In genomic region chr10:74898201-74898976, GRCh38 we compare ENCODE assay signal across 8 cellular contexts.
A peak's percentile ranks its signal among the peaks of the same experiment; 100 is the strongest.
DNase-seq lines count a peak whose midpoint lies in the region; ATAC-seq, FAIRE-seq and TF ChIP-seq lines count a peak whose summit lies in the region.

No MANE protein-coding gene starts in this region.

- H3K9ac ChIP-seq in BLaER1 treated with 17β-estradiol and CSF1 and Interleukin-3, amounts not matched to agents 10 nM and 100 nM = no peak overlapping the region
- peak overlapping the region; percentile 38 for H3K9ac ChIP-seq in GM12878 (ENCODE audit: control insufficient read depth, insufficient read depth, low read length)

- H3K36me3 ChIP-seq in BLaER1 treated with 17β-estradiol and CSF1 and Interleukin-3, amounts not matched to agents 10 nM and 100 nM = peaks cover 0 to 25% (median 10%) of the 10 kb centered on the region in 11 experiments; a peak in 12 of 22 replicates
- H3K36me3 ChIP-seq in GM12878 (ENCODE audit: control insufficient read depth in 2 of 2, insufficient read depth in 2 of 2, low read length in 1 of 2) (no peaks in the 10 kb centered on the region), suprapubic skin (no peaks in the 10 kb centered on the region), WERI-Rb-1 (no peaks in the 10 kb centered on the region)

- peak overlapping the region in 8 of 11 experiments; percentile 1 to 60 (median 18); a peak in 10 of 22 replicates for H3K4me2 ChIP-seq in BLaER1 treated with 17β-estradiol and CSF1 and Interleukin-3, amounts not matched to agents 10 nM and 100 nM
- H3K4me2 ChIP-seq in GM12878 (ENCODE audit: control insufficient read depth, insufficient read depth) = peak overlapping the region; percentile 80

- H3K36me3 Mint-ChIP-seq in glutamatergic neuron (ENCODE audit: unreplicated experiment) = no peaks in the 10 kb centered on the region

- no peaks in the 10 kb centered on the region for H3K27me3 Mint-ChIP-seq in glutamatergic neuron (ENCODE audit: unreplicated experiment)

- SMC1A ChIA-PET in GM12878 (lab: Charles Lee; ENCODE audit: uncharacterized antibody, unreplicated experiment) = interaction anchor here (0.6 to 4.2 kb wide), 28 partner anchors 9 to 641 kb away, joined by 3 to 31 read pairs (median 3); no protein-coding TSS in a partner anchor

- no peak overlapping the region for H3K4me3 Mint-ChIP-seq in glutamatergic neuron (ENCODE audit: unreplicated experiment)

- peak overlapping the region in 1 of 11 experiments; percentile 30; a peak in 1 of 22 replicates for H3K27ac ChIP-seq in BLaER1 treated with 17β-estradiol and CSF1 and Interleukin-3, amounts not matched to agents 10 nM and 100 nM
- H3K27ac ChIP-seq in GM12878 (ENCODE audit: control insufficient read depth, insufficient read depth) = peak overlapping the region; percentile 87
- no peak overlapping the region for H3K27ac ChIP-seq in suprapubic skin
- no peak overlapping the region for H3K27ac ChIP-seq in WERI-Rb-1

- RAD21 ChIA-PET in GM12878 (lab: Charles Lee; ENCODE audit: unreplicated experiment) = interaction anchor here (0.8 to 2.8 kb wide), 16 partner anchors 9 to 123 kb away, joined by 3 to 21 read pairs (median 4); partner anchors contain the start of gene KAT6B

- peak; percentile 57 for FAIRE-seq in GM12878 (lab: Jason Lieb, UNC)

- ATAC-seq in GM19351 (IDR thresholded peaks at IDR 0.05; ENCODE audit: unreplicated experiment) (peak; percentile 67), HG03378 (IDR thresholded peaks at IDR 0.05; ENCODE audit: unreplicated experiment) (peak; percentile 59), GM12878 (peak; percentile 80)

- peaks cover 20% of the 10 kb centered on the region for H3K4me1 Mint-ChIP-seq in glutamatergic neuron (ENCODE audit: low read depth, unreplicated experiment)

- peak; percentile 48 for TF ChIP-seq POLR2A in GM12878 (IDR thresholded peaks at IDR 0.05; ENCODE audit: low read depth, low read length)
- TF ChIP-seq POLR2A in suprapubic skin (IDR thresholded peaks at IDR 0.05) = no peak

- H4K20me1 ChIP-seq in BLaER1 treated with 17β-estradiol and CSF1 and Interleukin-3, amounts not matched to agents 10 nM and 100 nM = peaks cover 0 to 44% (median 5%) of the 10 kb centered on the region in 11 experiments; a peak in 7 of 22 replicates
- no peaks in the 10 kb centered on the region for H4K20me1 ChIP-seq in GM12878 (ENCODE audit: control insufficient read depth, insufficient read depth)

- no peak overlapping the region; the same call in none of the 2 replicates for H2AFZ ChIP-seq in GM12878 (ENCODE audit: control insufficient read depth, low read depth, low read length)

- peaks cover 13 to 20% (median 17%) of the 10 kb centered on the region in 10 experiments; a peak in 17 of 20 replicates for H3K4me1 ChIP-seq in BLaER1 treated with 17β-estradiol and CSF1 and Interleukin-3, amounts not matched to agents 10 nM and 100 nM
- H3K4me1 ChIP-seq in GM12878 (ENCODE audit: control insufficient read depth, insufficient read depth, low read length) (peaks cover 42% of the 10 kb centered on the region), suprapubic skin (peaks cover 21% of the 10 kb centered on the region)

- H3K4me3 ChIP-seq in BLaER1 treated with 17β-estradiol and CSF1 and Interleukin-3, amounts not matched to agents 10 nM and 100 nM = no peak overlapping the region
- H3K4me3 ChIP-seq in GM12878 (no peak overlapping the region; the same call in 1 of the 2 replicates), suprapubic skin (no peak overlapping the region), WERI-Rb-1 (ENCODE audit: low read depth, low read length) (no peak overlapping the region)

- CTCF ChIA-PET in GM12878 (lab: Yijun Ruan, JAX) = interaction anchor here (0.6 to 1.2 kb wide), 10 partner anchors 9 to 433 kb away, joined by 3 to 5 read pairs (median 3); no protein-coding TSS in a partner anchor

- intact Hi-C loops in GM12878 (cut with micrococcal nuclease; ENCODE audit: unreplicated experiment) = loop anchor here (5.0 to 10.0 kb wide), 2 partner anchors 114 to 634 kb away; no protein-coding TSS in a partner anchor

- TF ChIP-seq RAD21 in GM12878 (IDR thresholded peaks at IDR 0.05; ENCODE audit: insufficient read depth, low read depth, low read length) = no peak

- H3K79me2 ChIP-seq in GM12878 (ENCODE audit: control insufficient read depth, insufficient read depth, low read length) = peaks cover 54% of the 10 kb centered on the region

- H3K9me3 Mint-ChIP-seq in glutamatergic neuron (ENCODE audit: unreplicated experiment) = peaks cover 2% of the 10 kb centered on the region

- peaks cover 0 to 8% (median 5%) of the 10 kb centered on the region in 11 experiments; a peak in 9 of 22 replicates for H3K9me3 ChIP-seq in BLaER1 treated with 17β-estradiol and CSF1 and Interleukin-3, amounts not matched to agents 10 nM and 100 nM (replicated peaks in 1 of 11)
- H3K9me3 ChIP-seq in GM12878 (replicated peaks; ENCODE audit: control insufficient read depth, insufficient read depth, low read length) = no peaks in the 10 kb centered on the region; the same call in 1 of the 3 replicates
- no peaks in the 10 kb centered on the region for H3K9me3 ChIP-seq in suprapubic skin
- no peaks in the 10 kb centered on the region for H3K9me3 ChIP-seq in WERI-Rb-1 (ENCODE audit: severe bottlenecking)

- no peaks in the 10 kb centered on the region for H3K27me3 ChIP-seq in BLaER1 treated with 17β-estradiol and CSF1 and Interleukin-3, amounts not matched to agents 10 nM and 100 nM
- H3K27me3 ChIP-seq in GM12878 (replicated peaks in 1 of 2; ENCODE audit: control insufficient read depth in 2 of 2, insufficient read depth in 2 of 2, low read length in 1 of 2) (no peaks in the 10 kb centered on the region), suprapubic skin (no peaks in the 10 kb centered on the region), WERI-Rb-1 (ENCODE audit: insufficient read depth, low read depth, severe bottlenecking) (no peaks in the 10 kb centered on the region)

- H3K27ac Mint-ChIP-seq in glutamatergic neuron (ENCODE audit: unreplicated experiment) = no peak overlapping the region

- TF ChIP-seq EP300 in GM12878 (IDR thresholded peaks at IDR 0.05; ENCODE audit: borderline replicate concordance in 1 of 2, control insufficient read depth in 1 of 2, low read depth in 2 of 2, low read length in 2 of 2) = no peak; a peak in 2 of 4 replicates
- TF ChIP-seq EP300 in suprapubic skin (IDR thresholded peaks at IDR 0.05) = no peak

- DNase-seq in GM12878 (ENCODE audit: low read depth, low spot score) (peak; percentile 67), glutamatergic neuron (no peak), suprapubic skin (ENCODE audit: low spot score in 2 of 2) (no peak), NCI-H1436 (lab: John Stamatoyannopoulos, UW) (no peak), WERI-Rb-1 (no peak)

- BruUV-seq in GM12878 (replicated peaks; lab: Mats Ljungman, UMichigan) = no TSS peak

- POLR2A ChIA-PET in GM12878 (lab: Charles Lee) = interaction anchor here (0.6 to 1.9 kb wide), 7 partner anchors 9 to 115 kb away, joined by 3 to 6 read pairs (median 3); no protein-coding TSS in a partner anchor

- in situ Hi-C loops in GM12878 (cut with MboI) = no loop called here

- WGBS in GM12878 (ENCODE audit: insufficient coverage, insufficient replicate concordance, low lambda C conversion rate, missing lambda C conversion rate) = 14% methylated on average over 4 of the region's 4 CpGs
- 81% methylated on average over 4 of the region's 4 CpGs for WGBS in suprapubic skin

- no peak for TF ChIP-seq CTCF in GM12878 (IDR thresholded peaks at IDR 0.05 in 2 of 3, conservative IDR thresholded peaks at IDR 0.05 in 1 of 3; ENCODE audit: control insufficient read depth in 2 of 3, extremely low read depth in 1 of 3, insufficient read depth in 1 of 3, low read depth in 3 of 3, low read length in 3 of 3)
- no peak for TF ChIP-seq CTCF in glutamatergic neuron (IDR thresholded peaks at IDR 0.05; ENCODE audit: partially characterized antibody, unreplicated experiment)
- TF ChIP-seq CTCF in suprapubic skin (IDR thresholded peaks at IDR 0.05) = no peak
- TF ChIP-seq CTCF in WERI-Rb-1 (IDR thresholded peaks at IDR 0.05; ENCODE audit: low read depth, low read length) = no peak

TF ChIP-seq in GM12878, 131 proteins besides CTCF, POLR2A, EP300 and RAD21 (continues in another document):
- no peak for TF ChIP-seq TBL1XR1 (IDR thresholded peaks at IDR 0.05; ENCODE audit: low read depth, low read length)
- peak; percentile 54 to 63 for TF ChIP-seq IKZF2 (IDR thresholded peaks at IDR 0.05)
- TF ChIP-seq CBX5 (IDR thresholded peaks at IDR 0.05; ENCODE audit: low read depth) = no peak
- TF ChIP-seq SMC3 (IDR thresholded peaks at IDR 0.05; ENCODE audit: borderline replicate concordance, low read length) = no peak
- no peak for TF ChIP-seq CREM (IDR thresholded peaks at IDR 0.05; ENCODE audit: low read depth)
- no peak for TF ChIP-seq E2F8 (IDR thresholded peaks at IDR 0.05; ENCODE audit: low read depth, partially characterized antibody)
- no peak for TF ChIP-seq TCF12 (IDR thresholded peaks at IDR 0.05; ENCODE audit: low read depth, low read length)
